In genomic region chr6:155078331-155078745, GRCh38 we compare ENCODE assay signal across 1 cellular context.
A peak's percentile ranks its signal among the peaks of the same experiment; 100 is the strongest.
TF ChIP-seq lines count a peak whose summit lies in the region.

No MANE protein-coding gene starts in this region.

TF ChIP-seq in K562, 482 proteins besides CTCF, POLR2A, EP300 and RAD21 (continued from another document):
- TF ChIP-seq STAT6 (CRISPR knock-in tag; IDR thresholded peaks at IDR 0.05) (no peak), STAT5B (CRISPR knock-in tag; IDR thresholded peaks at IDR 0.05) (no peak), SREBF1 (IDR thresholded peaks at IDR 0.05; ENCODE audit: borderline replicate concordance, low read depth, low read length) (no peak), RAD51 (IDR thresholded peaks at IDR 0.05; ENCODE audit: borderline replicate concordance, low read depth) (no peak), CBX2 (IDR thresholded peaks at IDR 0.05; ENCODE audit: insufficient read depth, low read length, poor library complexity, severe bottlenecking) (no peak), FIP1L1 (IDR thresholded peaks at IDR 0.05; ENCODE audit: low read depth, low read length, poor library complexity, severe bottlenecking) (no peak), U2AF1 (optimal IDR thresholded peaks at IDR 0.05; ENCODE audit: low read depth, low read length) (no peak), TCF3 (CRISPR knock-in tag; IDR thresholded peaks at IDR 0.05) (0 out of 2 replicates have a peak, but pooled peaks have one; percentile 22), BRD9 (IDR thresholded peaks at IDR 0.05; ENCODE audit: low read depth, partially characterized antibody) (no peak), ZBTB9 (CRISPR knock-in tag; IDR thresholded peaks at IDR 0.05) (no peak), PCBP2 (IDR thresholded peaks at IDR 0.05; ENCODE audit: low read depth, low read length, poor library complexity, severe bottlenecking) (no peak), TAF15 (IDR thresholded peaks at IDR 0.05; ENCODE audit: low read depth, low read length) (no peak), ZNF639 (CRISPR knock-in tag; conservative IDR thresholded peaks at IDR 0.05 in 1 of 2, IDR thresholded peaks at IDR 0.05 in 1 of 2) (no peak), MAZ (CRISPR knock-in tag; conservative IDR thresholded peaks at IDR 0.05 in 1 of 2, IDR thresholded peaks at IDR 0.05 in 1 of 2) (no peak), ZNF133 (CRISPR knock-in tag; IDR thresholded peaks at IDR 0.05) (no peak), ZBTB17 (CRISPR knock-in tag; IDR thresholded peaks at IDR 0.05) (0 out of 2 replicates have a peak, but pooled peaks have one; percentile 18), ZNF778 (CRISPR knock-in tag; IDR thresholded peaks at IDR 0.05) (no peak), ZBTB12 (CRISPR knock-in tag; IDR thresholded peaks at IDR 0.05) (0 out of 2 replicates have a peak, but pooled peaks have one; percentile 34), GTF2E2 (tag; IDR thresholded peaks at IDR 0.05) (no peak)
